ENCODE assay signal across 33 cellular contexts in genomic region chr4:66275381-66276060, GRCh38.
DNase-seq lines count a peak whose midpoint lies in the region; ATAC-seq and TF ChIP-seq lines count a peak whose summit lies in the region.
"Had no signal": no experiment of that assay in that cellular context is flagged by ENCODE, and none has a peak within 500 bp of the region (broad histone marks: within the 10 kb centered on the region; RNA-seq: fewer than 3 reads in every experiment).

No MANE protein-coding gene starts in this region.

- H3K4me3 Mint-ChIP-seq in neural progenitor cell: no peak overlapping the region
- H3K4me3 Mint-ChIP-seq: activated CD8-positive, alpha-beta T cell treated with anti-CD3 and anti-CD28 coated beads for 36 hours; activated naive CD4-positive, alpha-beta T cell treated with anti-CD3 and anti-CD28 coated beads for 36 hours; CD4-positive, alpha-beta T cell; mesothelial cell of epicardium; naive B cell; stimulated activated naive CD8-positive, alpha-beta T cell treated with anti-CD3 and anti-CD28 coated beads, Interleukin-15, amount 100 ng/mL, for 72 hours had no signal

- TF ChIP-seq CTCF in neural progenitor cell (IDR thresholded peaks at IDR 0.05): no peak

- no peak overlapping the region for H3K27ac ChIP-seq in neural progenitor cell
- H3K27ac ChIP-seq: breast epithelium, GM23248, heart right ventricle, neutrophil, PC-9, prostate gland, right lobe of liver, thyroid gland, vagina had no signal

- H3K4me1 Mint-ChIP-seq in neural progenitor cell: peaks cover 2% of the 10 kb centered on the region
- H3K4me1 Mint-ChIP-seq: mesothelial cell of epicardium; naive B cell; stimulated activated naive CD8-positive, alpha-beta T cell treated with anti-CD3 and anti-CD28 coated beads, Interleukin-15, amount 100 ng/mL, for 72 hours had no signal

- no peaks in the 10 kb centered on the region for H4K20me1 ChIP-seq in neural progenitor cell (ENCODE audit: low read depth)

- H3K27me3 Mint-ChIP-seq in neural progenitor cell (ENCODE audit: insufficient read depth, low read depth): no peaks in the 10 kb centered on the region
- H3K27me3 Mint-ChIP-seq: activated CD8-positive, alpha-beta T cell treated with anti-CD3 and anti-CD28 coated beads for 36 hours; CD4-positive, alpha-beta T cell; naive B cell; stimulated activated naive CD8-positive, alpha-beta T cell treated with anti-CD3 and anti-CD28 coated beads, Interleukin-15, amount 100 ng/mL, for 72 hours had no signal

- H3K9me3 Mint-ChIP-seq in neural progenitor cell: no peaks in the 10 kb centered on the region

- no peaks in the 10 kb centered on the region for H3K79me2 ChIP-seq in neural progenitor cell (ENCODE audit: low read depth)

- no peaks in the 10 kb centered on the region for H3K27me3 ChIP-seq in neural progenitor cell
- H3K27me3 ChIP-seq: breast epithelium, heart right ventricle, neutrophil, right lobe of liver, thyroid gland, vagina had no signal

- H3K4me2 ChIP-seq in neural progenitor cell: no peak overlapping the region
- H3K4me2 ChIP-seq: PC-9 had no signal

- no peak for ATAC-seq in HG03095 (IDR thresholded peaks at IDR 0.05; ENCODE audit: unreplicated experiment)
- ATAC-seq: activated CD8-positive, alpha-beta T cell treated with anti-CD3 and anti-CD28 coated beads for 36 hours; heart right ventricle; right lobe of liver; Right ventricle myocardium inferior; SK-N-SH treated with all-trans-retinoic acid at 6 μM for 48 hours; stimulated activated naive CD8-positive, alpha-beta T cell treated with anti-CD3 and anti-CD28 coated beads, Interleukin-15, amount 100 ng/mL, for 72 hours had no signal

- H3K4me1 ChIP-seq in neural progenitor cell: no peaks in the 10 kb centered on the region
- H3K4me1 ChIP-seq: breast epithelium, heart right ventricle, prostate gland, right lobe of liver, thyroid gland, vagina had no signal

- no peaks in the 10 kb centered on the region for H3K36me3 ChIP-seq in neural progenitor cell
- H3K36me3 ChIP-seq: breast epithelium, heart right ventricle, neutrophil, prostate gland, right lobe of liver, thyroid gland, vagina had no signal

- no peaks in the 10 kb centered on the region for H3K36me3 Mint-ChIP-seq in neural progenitor cell
- H3K36me3 Mint-ChIP-seq: mesothelial cell of epicardium, naive B cell had no signal

- peak overlapping the region; percentile 46 for H2AFZ ChIP-seq in neural progenitor cell (replicated peaks)
- H2AFZ ChIP-seq: GM23248, PC-9 had no signal

- H3F3A ChIP-seq in neural progenitor cell (ENCODE audit: low read depth): no peaks in the 10 kb centered on the region

- no peak overlapping the region for H3K27ac Mint-ChIP-seq in neural progenitor cell
- H3K27ac Mint-ChIP-seq: activated CD8-positive, alpha-beta T cell treated with anti-CD3 and anti-CD28 coated beads for 36 hours; activated naive CD4-positive, alpha-beta T cell treated with anti-CD3 and anti-CD28 coated beads for 36 hours; CD4-positive, alpha-beta T cell; mesothelial cell of epicardium; naive B cell; stimulated activated naive CD8-positive, alpha-beta T cell treated with anti-CD3 and anti-CD28 coated beads, Interleukin-15, amount 100 ng/mL, for 72 hours had no signal

- H3K4me3 ChIP-seq in neural progenitor cell: no peak overlapping the region
- H3K4me3 ChIP-seq: breast epithelium, GM23248, heart right ventricle, PC-9, prostate gland, right lobe of liver, thyroid gland, vagina had no signal

- no peak overlapping the region for H3K9ac ChIP-seq in neural progenitor cell
- H3K9ac ChIP-seq: GM23248 had no signal

- DNase-seq in NCI-H2171 treated with DMSO at 0.1 percent for 48 hours (lab: John Stamatoyannopoulos, UW): peak; percentile 1
- no peak for DNase-seq in NCI-H2171 (lab: John Stamatoyannopoulos, UW)
- peak; percentile 47 for DNase-seq in NCI-H446 treated with DMSO at 0.1 percent for 48 hours (lab: John Stamatoyannopoulos, UW)
- peak; percentile 52 for DNase-seq in dedifferentiated amniotic fluid mesenchymal stem cell (ENCODE audit: extremely low spot score)
- no peak for DNase-seq in neural progenitor cell (ENCODE audit: low spot score)
- no peak for DNase-seq in effector CD8-positive, alpha-beta T cell (lab: John Stamatoyannopoulos, UW)
- no peak for DNase-seq in NCI-H2107 (lab: John Stamatoyannopoulos, UW)
- DNase-seq: activated CD4-positive, alpha-beta T cell treated with anti-CD3 and anti-CD28 coated beads for 1 hour; activated CD8-positive, alpha-beta memory T cell treated with anti-CD3 and anti-CD28 coated beads, Interleukin-2, amount 50 U/mL, for 48 hours; activated CD8-positive, alpha-beta T cell treated with anti-CD3 and anti-CD28 coated beads for 36 hours; activated naive CD4-positive, alpha-beta T cell treated with anti-CD3 and anti-CD28 coated beads for 36 hours; amniotic stem cell; CD4-positive, alpha-beta T cell; GM23248; heart right ventricle; KG1; kidney glomerular epithelial cell; naive B cell; NCI-H1417; NCI-H2029; PC-9; right lobe of liver; stimulated activated naive CD8-positive, alpha-beta T cell treated with anti-CD3 and anti-CD28 coated beads, Interleukin-15, amount 100 ng/mL, for 72 hours; T-helper 2 cell; thyroid gland had no signal

- H3K9me3 ChIP-seq in neural progenitor cell (ENCODE audit: low read depth): peaks cover 5% of the 10 kb centered on the region
- H3K9me3 ChIP-seq: breast epithelium, neutrophil, prostate gland, right lobe of liver, thyroid gland, vagina had no signal

Comparison
In these comparisons a context has a peak if more than half of its experiments do, and no peak if none do; other contexts are left out.
1. DNase-seq: peak in NCI-H2171 treated with DMSO at 0.1 percent for 48 hours (single experiment), NCI-H446 treated with DMSO at 0.1 percent for 48 hours (single experiment) and dedifferentiated amniotic fluid mesenchymal stem cell (single experiment); none in NCI-H2171 (single experiment), neural progenitor cell (single experiment), effector CD8-positive, alpha-beta T cell (single experiment) and NCI-H2107 (single experiment).